In the genomic region with DNA sequence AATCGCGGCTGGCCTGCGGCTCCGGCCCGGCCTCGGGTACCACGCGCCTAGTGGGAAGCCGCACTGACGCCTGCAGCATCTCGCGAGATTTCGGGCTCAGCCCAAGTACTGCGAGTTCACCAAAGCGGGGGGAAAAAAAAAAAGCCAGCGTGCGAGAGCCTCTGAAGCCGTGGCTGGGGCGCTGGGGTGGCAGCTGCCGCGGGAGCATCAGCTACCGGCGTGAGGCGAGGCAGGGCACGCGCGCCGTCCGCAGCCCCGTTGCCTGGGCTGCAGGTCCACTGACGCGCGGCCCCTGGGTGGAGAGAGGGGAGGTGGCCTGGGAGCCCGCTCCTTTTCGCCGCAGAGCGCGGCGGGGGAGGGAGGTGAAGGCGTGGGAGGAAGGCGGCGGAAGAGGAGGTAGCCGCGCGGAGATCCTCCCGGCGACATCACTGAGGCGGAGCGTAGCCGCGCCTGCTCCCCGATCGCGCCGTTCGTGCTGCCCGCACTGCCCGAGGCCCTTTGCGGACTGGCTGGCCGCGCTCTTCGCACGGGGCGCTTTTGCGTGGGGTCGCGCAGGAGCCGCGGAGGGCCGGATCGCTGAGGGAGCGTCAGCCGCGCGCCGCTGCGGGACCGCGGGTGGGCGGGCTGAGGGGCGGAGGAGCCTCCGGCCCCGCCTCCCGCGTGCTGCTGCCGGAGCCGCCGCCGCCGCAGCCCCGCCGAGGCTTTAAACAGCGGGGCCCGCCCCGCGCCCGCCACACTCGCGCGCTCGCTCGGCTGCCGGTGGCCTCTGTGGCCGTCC, we compare ENCODE assay signal across 8 cellular contexts.
DNase-seq lines count a peak whose midpoint lies in the region; ATAC-seq and TF ChIP-seq lines count a peak whose summit lies in the region.

A gene (plus strand): TSS at position 734 of the 778 bp plus-strand sequence. CDS start 189 bp downstream, outside the sequence.

- peak; percentile 65 for ATAC-seq in GM19025 (IDR thresholded peaks at IDR 0.05; ENCODE audit: low read depth, unreplicated experiment)
- ATAC-seq in HG03280 (IDR thresholded peaks at IDR 0.05; ENCODE audit: unreplicated experiment): peak; percentile 64
- ATAC-seq in activated CD4-positive, CD25-positive, alpha-beta regulatory T cell treated with anti-CD3 and anti-CD28 coated beads, Interleukin-2, amount 50 U/mL, for 24 hours: peak; percentile 67 to 75
- ATAC-seq in central memory CD8-positive, alpha-beta T cell (replicated peaks; ENCODE audit: extremely low read depth, poor library complexity, severe bottlenecking): peak; percentile 73

- H3K27me3 Mint-ChIP-seq in central memory CD8-positive, alpha-beta T cell: no peaks in the 10 kb centered on the region

- TF ChIP-seq CTCF in AG09319 (IDR thresholded peaks at IDR 0.05; ENCODE audit: low read depth, low read length): no peak

- peaks cover 22% of the 10 kb centered on the region for H3K36me3 Mint-ChIP-seq in central memory CD8-positive, alpha-beta T cell (ENCODE audit: insufficient read depth)

- DNase-seq in AG09319 (ENCODE audit: extremely low read depth, low read depth) (peak; percentile 90), NCI-H446 (lab: John Stamatoyannopoulos, UW) (peak; percentile 89 to 94), islet precursor cell (peak; percentile 95)
- peak; percentile 86 to 91 for DNase-seq in central memory CD8-positive, alpha-beta T cell (ENCODE audit: low spot score in 2 of 2)
- DNase-seq in stimulated activated CD4-positive, alpha-beta T cell treated with anti-CD3 and anti-CD28 coated beads, Interleukin-12 subunit alpha, Interleukin-12 subunit beta, amount 100 ng/mL, for 4 hours: peak; percentile 82

- peaks cover 68% of the 10 kb centered on the region for H3K4me1 Mint-ChIP-seq in central memory CD8-positive, alpha-beta T cell

- H3K4me3 Mint-ChIP-seq in central memory CD8-positive, alpha-beta T cell: peak within 1 kb of the TSS; percentile 84

- H3K27ac Mint-ChIP-seq in central memory CD8-positive, alpha-beta T cell (ENCODE audit: low read depth): peak within 1 kb of the TSS; percentile 90

- no peaks in the 10 kb centered on the region for H3K9me3 Mint-ChIP-seq in central memory CD8-positive, alpha-beta T cell

Comparison
In these comparisons a context has a peak if more than half of its experiments do, and no peak if none do; other contexts are left out.
1. Peak in every context shown above with its lines: DNase-seq and ATAC-seq.